10 cellular contexts compared by ENCODE assay signal in genomic region chr10:113132651-113133088, GRCh38.
A peak's percentile ranks its signal among the peaks of the same experiment; 100 is the strongest.
DNase-seq lines count a peak whose midpoint lies in the region; ATAC-seq and TF ChIP-seq lines count a peak whose summit lies in the region.
"Had no signal": no experiment of that assay in that cellular context is flagged by ENCODE, and none has a peak within 500 bp of the region (broad histone marks: within the 10 kb centered on the region; RNA-seq: fewer than 3 reads in every experiment).

No MANE protein-coding gene starts in this region.

- no peaks in the 10 kb centered on the region for H3K27me3 ChIP-seq in SJSA1 (replicated peaks)
- no peaks in the 10 kb centered on the region for H3K27me3 ChIP-seq in left ventricle myocardium inferior (ENCODE audit: low read depth)

- intact Hi-C loops in left ventricle myocardium inferior (cut with micrococcal nuclease): no loop called here

- H3K4me1 ChIP-seq in SJSA1 (replicated peaks) (peaks cover 50% of the 10 kb centered on the region), left ventricle myocardium inferior (peaks cover 20% of the 10 kb centered on the region)

- H3K36me3 ChIP-seq in SJSA1 (no peaks in the 10 kb centered on the region), left ventricle myocardium inferior (no peaks in the 10 kb centered on the region)

- H3K27ac ChIP-seq in SJSA1 (peak overlapping the region; percentile 89), left ventricle myocardium inferior (replicated peaks) (peak overlapping the region; percentile 66)

- DNase-seq in AG08396 (ENCODE audit: low spot score) (peak; percentile 28), SJSA1 (ENCODE audit: low read depth in 1 of 2, low spot score in 2 of 2) (peak in 1 of 2 experiments; percentile 33), left ventricle myocardium inferior (no peak), retina (peak; percentile 61), NOMO-1 (lab: John Stamatoyannopoulos, UW; ENCODE audit: unreplicated experiment in 2 of 2) (no peak)
- DNase-seq in activated CD4-positive, alpha-beta T cell treated with anti-CD3 and anti-CD28 coated beads for 4 hours: no peak
- DNase-seq: naive B cell, NCI-H446 treated with DMSO at 0.1 percent for 48 hours had no signal

- H3K9me3 ChIP-seq in SJSA1 (replicated peaks) (no peaks in the 10 kb centered on the region), left ventricle myocardium inferior (replicated peaks) (no peaks in the 10 kb centered on the region)

- TF ChIP-seq CTCF in left ventricle myocardium inferior (IDR thresholded peaks at IDR 0.05; ENCODE audit: borderline replicate concordance): no peak

- H3K4me3 ChIP-seq in SJSA1 (no peak overlapping the region), left ventricle myocardium inferior (no peak overlapping the region)

- ATAC-seq in GM21825 (IDR thresholded peaks at IDR 0.05; ENCODE audit: unreplicated experiment) (no peak), GM19452 (IDR thresholded peaks at IDR 0.05; ENCODE audit: unreplicated experiment) (no peak)

Comparison
In these comparisons a context has a peak if more than half of its experiments do, and no peak if none do; other contexts are left out.
1. DNase-seq: peak in AG08396 (single experiment) and retina (single experiment); none in left ventricle myocardium inferior (single experiment), activated CD4-positive, alpha-beta T cell treated with anti-CD3 and anti-CD28 coated beads for 4 hours (0 of 2) and NOMO-1 (0 of 2).